In the genomic region with DNA sequence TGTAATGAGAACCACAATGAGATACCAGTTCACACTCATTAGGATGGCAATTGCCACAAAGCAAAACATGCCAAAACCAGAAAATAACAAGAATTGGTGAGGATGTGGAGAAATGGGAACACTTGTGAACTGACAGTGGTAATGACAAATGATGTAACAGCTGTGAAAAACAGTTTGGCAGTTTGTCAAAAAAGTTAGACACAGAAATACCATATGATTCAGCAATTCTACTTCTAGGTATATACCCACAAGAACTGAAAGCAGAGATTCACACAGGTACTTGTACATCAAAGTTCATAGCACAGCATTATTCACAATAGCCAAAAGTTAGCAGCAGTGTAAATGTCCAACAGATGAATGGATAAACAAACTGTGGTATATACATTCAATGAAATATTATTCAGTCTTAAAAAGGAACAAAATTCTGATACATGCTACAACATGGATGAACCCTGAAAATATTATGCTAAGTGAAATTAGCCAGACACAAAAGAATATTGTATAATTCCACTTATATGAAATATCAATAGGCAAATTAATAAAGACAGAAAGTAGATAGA, we compare ENCODE assay signal across 20 cellular contexts.
DNase-seq lines count a peak whose midpoint lies in the region; ATAC-seq and TF ChIP-seq lines count a peak whose summit lies in the region.
"Had no signal": no experiment of that assay in that cellular context is flagged by ENCODE, and none has a peak within 500 bp of the region (broad histone marks: within the 10 kb centered on the region; RNA-seq: fewer than 3 reads in every experiment).

No MANE protein-coding gene starts in this region.

- ATAC-seq in GM21723 (IDR thresholded peaks at IDR 0.05; ENCODE audit: unreplicated experiment) = no peak
- ATAC-seq: CD8-positive, alpha-beta T cell; natural killer cell; psoas muscle had no signal

- DNase-seq in GM12865 (ENCODE audit: low read depth) (peak; percentile 19), M059J (ENCODE audit: low read depth) (peak; percentile 20), brain microvascular endothelial cell (peak; percentile 8), foreskin fibroblast (peak; percentile 2 to 14), epidermal melanocyte (ENCODE audit: insufficient read length, low spot score) (no peak), amniotic stem cell (lab: John Stamatoyannopoulos, UW) (no peak), GF-D8 (lab: John Stamatoyannopoulos, UW) (no peak)
- DNase-seq: activated CD4-positive, alpha-beta T cell treated with anti-CD3 and anti-CD28 coated beads for 1 hour; activated effector memory CD4-positive, alpha-beta T cell treated with anti-CD3 and anti-CD28 coated beads, Interleukin-2, amount 50 U/mL, for 16 hours; amygdala; CD8-positive, alpha-beta T cell; colonic mucosa; islet precursor cell; mesenchymal stem cell; natural killer cell; NCI-H1417 treated with DMSO at 0.1 percent for 48 hours; NCI-H2227 treated with DMSO at 0.1 percent for 48 hours; psoas muscle; spleen had no signal

- TF ChIP-seq CTCF in GM12865 (IDR thresholded peaks at IDR 0.05; ENCODE audit: insufficient read depth, low read depth, low read length, missing control alignments) = no peak
- TF ChIP-seq CTCF in brain microvascular endothelial cell (IDR thresholded peaks at IDR 0.05; ENCODE audit: low read depth, low read length, missing control alignments) = no peak
- no peak for TF ChIP-seq CTCF in foreskin fibroblast (IDR thresholded peaks at IDR 0.05; ENCODE audit: low read depth, low read length)

- no peaks in the 10 kb centered on the region for H3K36me3 ChIP-seq in brain microvascular endothelial cell (replicated peaks)
- H3K36me3 ChIP-seq: colonic mucosa had no signal

- no peak overlapping the region for H3K4me3 ChIP-seq in GM12865 (ENCODE audit: low read depth, low read length)
- H3K4me3 ChIP-seq in brain microvascular endothelial cell (ENCODE audit: low read depth, low read length) = no peak overlapping the region
- no peak overlapping the region for H3K4me3 ChIP-seq in foreskin fibroblast (ENCODE audit: low read depth in 1 of 2, low read length in 2 of 2)
- H3K4me3 ChIP-seq: colonic mucosa, psoas muscle, spleen had no signal

- H3K27ac ChIP-seq in brain microvascular endothelial cell = no peak overlapping the region
- H3K27ac ChIP-seq: colonic mucosa, psoas muscle, spleen had no signal

- H3K27me3 ChIP-seq in brain microvascular endothelial cell (replicated peaks) = no peaks in the 10 kb centered on the region
- H3K27me3 ChIP-seq: colonic mucosa, spleen had no signal

- in situ Hi-C loops in brain microvascular endothelial cell (cut with HindIII; ENCODE audit: low pct_ligation_motif_present, low sequenced_read_pairs) = no loop called here

Comparison
In these comparisons a context has a peak if more than half of its experiments do, and no peak if none do; other contexts are left out.
1. DNase-seq: peak in GM12865 (single experiment), M059J (single experiment), brain microvascular endothelial cell (single experiment) and foreskin fibroblast (2 of 2); none in epidermal melanocyte (single experiment), amniotic stem cell (single experiment) and GF-D8 (single experiment).